8 cellular contexts compared by ENCODE assay signal in the genomic region with DNA sequence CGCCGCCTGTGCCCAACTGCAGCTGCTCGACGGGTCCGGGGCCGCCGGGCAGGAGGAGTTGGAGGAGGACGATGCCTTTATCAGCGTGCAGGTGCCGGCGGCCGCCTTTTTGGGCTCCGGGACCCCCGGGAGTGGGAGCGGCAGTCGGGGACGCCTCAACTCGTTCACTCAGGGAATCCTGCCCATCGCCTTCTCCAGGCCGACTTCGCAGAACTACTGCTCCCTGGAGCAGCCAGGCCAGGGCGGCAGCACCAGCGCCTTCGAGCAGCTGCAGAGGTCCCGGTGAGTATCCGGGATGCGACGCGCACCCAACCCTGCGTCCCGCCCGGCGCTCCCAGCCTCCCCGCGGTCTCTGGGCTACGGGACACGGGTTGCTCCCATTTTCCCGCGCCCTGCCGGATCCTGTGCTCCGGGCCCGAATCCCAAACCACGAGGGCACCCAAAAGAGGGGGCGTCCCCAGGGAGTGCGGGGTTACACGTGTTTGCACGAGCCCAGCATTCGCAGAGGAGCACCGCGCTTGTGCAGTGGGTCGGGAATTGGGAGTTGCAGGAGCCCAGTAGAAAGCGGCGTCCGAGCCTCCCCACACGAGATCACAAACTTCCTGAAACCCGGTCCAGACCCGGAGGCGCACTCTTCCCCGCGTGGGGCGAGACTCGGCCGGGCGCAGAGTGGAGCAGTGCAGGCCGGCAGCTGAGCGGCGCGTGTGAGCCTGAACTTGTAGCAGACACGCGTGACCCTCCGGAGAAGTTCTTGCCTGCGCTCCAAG. TPM values are rescaled to one million over a fixed set of nuclear protein-coding genes. Genes with fewer than 3 reads are reported as not detected.
DNase-seq lines count a peak whose midpoint lies in the region; ATAC-seq and TF ChIP-seq lines count a peak whose summit lies in the region.

No MANE protein-coding gene starts in this region.

- DNase-seq in EL (peak; percentile 48), HFFc6 (no peak), endothelial cell (ENCODE audit: low spot score) (peak; percentile 43), mucosa of descending colon (peak in 2 of 3 donors; percentile 57 to 61), transverse colon (no peak), pons (ENCODE audit: low spot score) (no peak)

- no peak overlapping the region for H3K9ac ChIP-seq in SU-DHL-6 (ENCODE audit: low read length)

- H3K27me3 ChIP-seq in SU-DHL-6 (ENCODE audit: low read length) (no peaks in the 10 kb centered on the region), transverse colon (peaks cover 31% of the 10 kb centered on the region)

- no peaks in the 10 kb centered on the region for H3K27me3 Mint-ChIP-seq in HFFc6 (ENCODE audit: insufficient read depth)
- H3K27me3 Mint-ChIP-seq in endothelial cell (ENCODE audit: unreplicated experiment): peaks cover 7% of the 10 kb centered on the region

- H3K36me3 Mint-ChIP-seq in HFFc6 (ENCODE audit: low read depth) (no peaks in the 10 kb centered on the region; the same call in 1 of the 2 replicates), endothelial cell (ENCODE audit: low read depth, unreplicated experiment) (peaks cover 6% of the 10 kb centered on the region)

- H3K4me3 Mint-ChIP-seq in HFFc6 (peak overlapping the region; percentile 67), endothelial cell (ENCODE audit: unreplicated experiment) (peak overlapping the region; percentile 95)

- TF ChIP-seq POLR2A in transverse colon (IDR thresholded peaks at IDR 0.05): no peak

- ATAC-seq in mucosa of descending colon: peak; percentile 65
- no peak for ATAC-seq in HG03442 (IDR thresholded peaks at IDR 0.05; ENCODE audit: unreplicated experiment)

- H4K20me1 ChIP-seq in SU-DHL-6 (ENCODE audit: low read depth, low read length): no peaks in the 10 kb centered on the region

- intact Hi-C loops in mucosa of descending colon (cut with DNase I, micrococcal nuclease) (loop anchor here (5.0 to 10.0 kb wide), 2 partner anchors 199 to 238 kb away; no protein-coding TSS in a partner anchor), transverse colon (cut with DNase I; ENCODE audit: low total_unique reads) (loop anchor here (5.0 kb wide), 1 partner anchor 241 kb away; no protein-coding TSS in a partner anchor)

- H2AFZ ChIP-seq in SU-DHL-6 (ENCODE audit: low read depth, low read length, severe bottlenecking): no peak overlapping the region

- peaks cover 9% of the 10 kb centered on the region for H3F3A ChIP-seq in SU-DHL-6 (ENCODE audit: insufficient read depth)

- in situ Hi-C loops in transverse colon (cut with MboI; ENCODE audit: low pct_ligation_motif_present in 1 of 4, low pct_unique_long_range_greater_than_20kb in 1 of 4, low sequenced_read_pairs in 3 of 4): loop anchor here in 3 of 4 donors (10.0 to 25.0 kb wide), 3 partner anchors 218 to 248 kb away; no protein-coding TSS in a partner anchor

- TF ChIP-seq CTCF in HFFc6 (IDR thresholded peaks at IDR 0.05) (no peak), SU-DHL-6 (IDR thresholded peaks at IDR 0.05; ENCODE audit: insufficient read depth, low read length, poor library complexity, severe bottlenecking) (no peak), endothelial cell (IDR thresholded peaks at IDR 0.05; ENCODE audit: unreplicated experiment) (no peak), mucosa of descending colon (IDR thresholded peaks at IDR 0.05) (no peak), transverse colon (IDR thresholded peaks at IDR 0.05) (no peak)

- no peaks in the 10 kb centered on the region for H3K9me2 ChIP-seq in SU-DHL-6 (replicated peaks; ENCODE audit: insufficient read depth, low read length)

- H3K27ac ChIP-seq in SU-DHL-6 (ENCODE audit: low read depth, low read length) (no peak overlapping the region), transverse colon (peak overlapping the region; percentile 60 to 78 (median 63))

- no peak overlapping the region for H3K4me3 ChIP-seq in SU-DHL-6 (ENCODE audit: insufficient read depth, low read length, poor library complexity, severe bottlenecking)
- peak overlapping the region; percentile 30 for H3K4me3 ChIP-seq in mucosa of descending colon
- peak overlapping the region; percentile 41 to 60 (median 58) for H3K4me3 ChIP-seq in transverse colon

- no peaks in the 10 kb centered on the region for H3K79me2 ChIP-seq in SU-DHL-6 (ENCODE audit: insufficient read depth, low read length)

- no peak overlapping the region for H3K27ac Mint-ChIP-seq in HFFc6
- peak overlapping the region; percentile 64 for H3K27ac Mint-ChIP-seq in endothelial cell (ENCODE audit: unreplicated experiment)

- H3K4me1 ChIP-seq in mucosa of descending colon (ENCODE audit: low read depth): peaks cover 28% of the 10 kb centered on the region
- H3K4me1 ChIP-seq in transverse colon: peaks cover 7 to 37% (median 26%) of the 10 kb centered on the region in 4 donors

- WGBS in transverse colon (ENCODE audit: low coverage in 1 of 2), 2 donors: 23 to 68% methylated on average over 4 to 63 of the region's 72 CpGs

- peaks cover 23% of the 10 kb centered on the region for H3K4me1 Mint-ChIP-seq in HFFc6 (ENCODE audit: low read depth)
- peaks cover 37% of the 10 kb centered on the region for H3K4me1 Mint-ChIP-seq in endothelial cell (ENCODE audit: unreplicated experiment)

- peak overlapping the region; percentile 54 for H3K4me2 ChIP-seq in SU-DHL-6 (ENCODE audit: low read depth, low read length, poor library complexity, severe bottlenecking)

- H3K9me3 ChIP-seq in SU-DHL-6 (ENCODE audit: insufficient read depth, low read length) (no peaks in the 10 kb centered on the region), mucosa of descending colon (no peaks in the 10 kb centered on the region), transverse colon (no peaks in the 10 kb centered on the region)

- no peaks in the 10 kb centered on the region for H3K36me3 ChIP-seq in SU-DHL-6 (ENCODE audit: low read length)
- H3K36me3 ChIP-seq in mucosa of descending colon (ENCODE audit: low read depth): no peaks in the 10 kb centered on the region
- no peaks in the 10 kb centered on the region for H3K36me3 ChIP-seq in transverse colon

- TF ChIP-seq EP300 in transverse colon (IDR thresholded peaks at IDR 0.05; ENCODE audit: low read depth): no peak

- H3K9me3 Mint-ChIP-seq in HFFc6: no peaks in the 10 kb centered on the region
- H3K9me3 Mint-ChIP-seq in endothelial cell (ENCODE audit: unreplicated experiment): no peaks in the 10 kb centered on the region

RNA-seq across cellular contexts. Expression of gene CABLES1, which starts 1.2 kb away (rescaled TPM):
- total RNA-seq in HFFc6 (2021; fragmentation: NEBNext Ultra II Directional; extraction: Animal tissue kit (Norgen Biotek cat#: 25700)): 1 to 10 TPM; 6.2 to 9.3 (median 8.5) TPM
- total RNA-seq in endothelial cell (ENCODE audit: unreplicated experiment): 24.9 TPM
- total RNA-seq in mucosa of descending colon: 10 to 100 TPM in 2 of 3 donors, 1 to 10 TPM in 1; 8.1 to 13.0 (median 11.6) TPM
- total RNA-seq in transverse colon: 10 to 100 TPM in 1 of 4 donors, 1 to 10 TPM in 3; 1.5 to 11.9 (median 6.1) TPM

Comparison
In these comparisons a context has a peak if more than half of its experiments do, and no peak if none do; other contexts are left out.
1. DNase-seq: peak in EL (single experiment), endothelial cell (single experiment) and mucosa of descending colon (2 of 3); none in HFFc6 (single experiment), transverse colon (single experiment) and pons (single experiment).